ENCODE assay signal across 7 cellular contexts in genomic region chrX:8743126-8743732, GRCh38. TPM values are rescaled to one million over a fixed set of nuclear protein-coding genes. Genes with fewer than 3 reads are reported as not detected.
DNase-seq lines count a peak whose midpoint lies in the region; ATAC-seq and TF ChIP-seq lines count a peak whose summit lies in the region.

No MANE protein-coding gene starts in this region.

- peak; percentile 28 for DNase-seq in GM10266 (ENCODE audit: extremely low spot score)
- DNase-seq in T-helper 9 cell, result peak; percentile 69
- peak; percentile 45 to 79 (median 63) for DNase-seq in body of pancreas
- peak; percentile 62 for DNase-seq in lower lobe of right lung
- DNase-seq in stimulated activated CD8-positive, alpha-beta memory T cell treated with anti-CD3 and anti-CD28 coated beads, Interleukin-4, amount 100 ng/mL, for 4 hours (ENCODE audit: low read depth in 2 of 2, low spot score in 1 of 2), result peak; percentile 7 to 26
- DNase-seq in middle frontal gyrus (ENCODE audit: extremely low spot score, low spot score), result no peak

- no peaks in the 10 kb centered on the region for H3K27me3 ChIP-seq in body of pancreas
- H3K27me3 ChIP-seq in lower lobe of right lung (ENCODE audit: low read depth), result no peaks in the 10 kb centered on the region

- intact Hi-C loops in body of pancreas (cut with DNase I), result no loop called here
- intact Hi-C loops in lower lobe of right lung (cut with DNase I), result no loop called here

- TF ChIP-seq CTCF in GM10266 (IDR thresholded peaks at IDR 0.05; ENCODE audit: control insufficient read depth, insufficient read depth, low read depth, missing control alignments), result peak; percentile 69
- peak; percentile 39 to 66 (median 54) for TF ChIP-seq CTCF in body of pancreas (IDR thresholded peaks at IDR 0.05)
- TF ChIP-seq CTCF in lower lobe of right lung (IDR thresholded peaks at IDR 0.05), result peak; percentile 58

- H3K9me3 ChIP-seq in body of pancreas, result no peaks in the 10 kb centered on the region
- no peaks in the 10 kb centered on the region for H3K9me3 ChIP-seq in lower lobe of right lung

- 37 to 42% methylated on average over 6 of the region's 11 CpGs for WGBS in body of pancreas, 2 donors

- no peak overlapping the region for H3K27ac ChIP-seq in body of pancreas
- H3K27ac ChIP-seq in lower lobe of right lung, result no peak overlapping the region

- TF ChIP-seq POLR2A in body of pancreas (IDR thresholded peaks at IDR 0.05), result no peak

- ATAC-seq in HG03342 (IDR thresholded peaks at IDR 0.05; ENCODE audit: unreplicated experiment) (peak; percentile 66), body of pancreas (no peak), lower lobe of right lung (peak in 1 of 2 donors; percentile 64)

- no peaks in the 10 kb centered on the region for H3K4me1 ChIP-seq in body of pancreas
- no peaks in the 10 kb centered on the region for H3K4me1 ChIP-seq in lower lobe of right lung

- no peak overlapping the region for H3K4me3 ChIP-seq in body of pancreas
- no peak overlapping the region for H3K4me3 ChIP-seq in lower lobe of right lung

- no peaks in the 10 kb centered on the region for H3K36me3 ChIP-seq in body of pancreas (replicated peaks in 1 of 2; ENCODE audit: insufficient read depth in 1 of 2, low read depth in 2 of 2)
- H3K36me3 ChIP-seq in lower lobe of right lung, result no peaks in the 10 kb centered on the region

RNA-seq across cellular contexts. Expression of gene ANOS1, which starts 11.3 kb away (rescaled TPM):
- total RNA-seq in body of pancreas (under 1 TPM in 1 of 2 donors, not detected in 1; 0.52 TPM), lower lobe of right lung (46.2 TPM)

RNA-seq across cellular contexts. Expression of gene FAM9A, which starts 58.0 kb away (rescaled TPM):
- total RNA-seq in body of pancreas, result not detected
- total RNA-seq in lower lobe of right lung, result not detected

Comparison
In these comparisons a context has a peak if more than half of its experiments do, and no peak if none do; other contexts are left out.
1. RNA of gene ANOS1, which starts 11.3 kb away (total RNA-seq): 46.2 TPM in lower lobe of right lung (single experiment); 0.52 TPM in body of pancreas; every median in the first group is over 10 times any median in the second.
2. Peak in every context shown above with its lines, with median percentiles within 50 percentile points of each other: CTCF ChIP-seq.